15 cellular contexts compared by ENCODE assay signal in genomic region chr4:151641167-151641566, GRCh38.
DNase-seq lines count a peak whose midpoint lies in the region; ATAC-seq and TF ChIP-seq lines count a peak whose summit lies in the region.
"Had no signal": no experiment of that assay in that cellular context is flagged by ENCODE, and none has a peak within 500 bp of the region (broad histone marks: within the 10 kb centered on the region; RNA-seq: fewer than 3 reads in every experiment).

No MANE protein-coding gene starts in this region.

- DNase-seq in MCF 10A (ENCODE audit: unreplicated experiment) (peak; percentile 93), breast epithelium (ENCODE audit: low spot score in 2 of 2) (no peak), RWPE1 (ENCODE audit: low spot score) (peak; percentile 20), fibroblast of mammary gland (ENCODE audit: low read depth) (peak; percentile 74), NCI-H1930 (lab: John Stamatoyannopoulos, UW) (no peak), NCI-H446 treated with DMSO at 0.1 percent for 48 hours (lab: John Stamatoyannopoulos, UW) (no peak), NCI-H128 (lab: John Stamatoyannopoulos, UW; ENCODE audit: unreplicated experiment) (no peak)
- DNase-seq: activated CD8-positive, alpha-beta memory T cell treated with anti-CD3 and anti-CD28 coated beads, Interleukin-2, amount 10 ng/mL, durations not matched to agents 7 days and 5 days; activated naive CD8-positive, alpha-beta T cell treated with anti-CD3 and anti-CD28 coated beads, Interleukin-2, amount 50 U/mL, for 24 hours; effector memory CD8-positive, alpha-beta T cell; NCI-H1092; stimulated activated CD4-positive, alpha-beta T cell treated with anti-CD3 and anti-CD28 coated beads, Interleukin-15, amount 100 ng/mL, for 24 hours had no signal

- peaks cover 20% of the 10 kb centered on the region for H3K4me1 Mint-ChIP-seq in MCF 10A (ENCODE audit: insufficient read depth, unreplicated experiment)
- H3K4me1 Mint-ChIP-seq: activated CD8-positive, alpha-beta memory T cell treated with anti-CD3 and anti-CD28 coated beads, Interleukin-2, amount 10 ng/mL, durations not matched to agents 7 days and 5 days; activated naive CD8-positive, alpha-beta T cell treated with anti-CD3 and anti-CD28 coated beads, Interleukin-2, amount 50 U/mL, for 24 hours had no signal

- POLR2A ChIA-PET in MCF 10A (lab: Yijun Ruan, JAX) (interaction anchor here (0.6 to 1.6 kb wide), 4 partner anchors 10 to 133 kb away, joined by 3 to 5 read pairs (median 3); no protein-coding TSS in a partner anchor), RWPE1 (lab: Yijun Ruan, JAX; ENCODE audit: low non-redundant PET) (no interaction called here)

- ATAC-seq in GM21737 (IDR thresholded peaks at IDR 0.05; ENCODE audit: unreplicated experiment), result no peak
- ATAC-seq: activated CD8-positive, alpha-beta memory T cell treated with anti-CD3 and anti-CD28 coated beads, Interleukin-2, amount 10 ng/mL, durations not matched to agents 7 days and 5 days; activated naive CD8-positive, alpha-beta T cell treated with anti-CD3 and anti-CD28 coated beads, Interleukin-2, amount 50 U/mL, for 24 hours; effector memory CD8-positive, alpha-beta T cell had no signal

- no peak overlapping the region for H3K4me3 Mint-ChIP-seq in MCF 10A (ENCODE audit: unreplicated experiment)
- H3K4me3 Mint-ChIP-seq: activated CD8-positive, alpha-beta memory T cell treated with anti-CD3 and anti-CD28 coated beads, Interleukin-2, amount 10 ng/mL, durations not matched to agents 7 days and 5 days; activated naive CD8-positive, alpha-beta T cell treated with anti-CD3 and anti-CD28 coated beads, Interleukin-2, amount 50 U/mL, for 24 hours; effector memory CD8-positive, alpha-beta T cell; natural killer cell treated with Interleukin-12 subunit alpha and Interleukin-12 subunit beta and Interleukin-15 and Interleukin-18, amount 100 ng/mL, for 72 hours; T-helper 2 cell treated with Interferon-gamma antibody and Interleukin-4, amounts not matched to agents 5 μg/mL and 100 μg/mL, for 36 hours had no signal

- BruUV-seq in MCF 10A (replicated peaks; lab: Mats Ljungman, UMichigan), result no TSS peak

- H3K4me1 ChIP-seq in breast epithelium, result no peaks in the 10 kb centered on the region

- H3K36me3 Mint-ChIP-seq in MCF 10A (ENCODE audit: insufficient read depth, unreplicated experiment), result peaks cover 10% of the 10 kb centered on the region
- H3K36me3 Mint-ChIP-seq: activated CD8-positive, alpha-beta memory T cell treated with anti-CD3 and anti-CD28 coated beads, Interleukin-2, amount 10 ng/mL, durations not matched to agents 7 days and 5 days; natural killer cell treated with Interleukin-12 subunit alpha and Interleukin-12 subunit beta and Interleukin-15 and Interleukin-18, amount 100 ng/mL, for 72 hours had no signal

- no peaks in the 10 kb centered on the region for H3K36me3 ChIP-seq in breast epithelium

- H3K4me3 ChIP-seq in breast epithelium, result no peak overlapping the region
- H3K4me3 ChIP-seq in fibroblast of mammary gland (ENCODE audit: control insufficient read depth, low read depth, low read length), result no peak overlapping the region

- H3K27ac Mint-ChIP-seq in MCF 10A (ENCODE audit: low read depth, unreplicated experiment), result peak overlapping the region; percentile 88
- H3K27ac Mint-ChIP-seq: activated CD8-positive, alpha-beta memory T cell treated with anti-CD3 and anti-CD28 coated beads, Interleukin-2, amount 10 ng/mL, durations not matched to agents 7 days and 5 days; activated naive CD8-positive, alpha-beta T cell treated with anti-CD3 and anti-CD28 coated beads, Interleukin-2, amount 50 U/mL, for 24 hours; effector memory CD8-positive, alpha-beta T cell; natural killer cell treated with Interleukin-12 subunit alpha and Interleukin-12 subunit beta and Interleukin-15 and Interleukin-18, amount 100 ng/mL, for 72 hours; T-helper 2 cell treated with Interferon-gamma antibody and Interleukin-4, amounts not matched to agents 5 μg/mL and 100 μg/mL, for 36 hours had no signal

- H3K9me3 ChIP-seq in breast epithelium, result no peaks in the 10 kb centered on the region

- TF ChIP-seq CTCF in MCF 10A (IDR thresholded peaks at IDR 0.05; ENCODE audit: unreplicated experiment) (no peak), breast epithelium (IDR thresholded peaks at IDR 0.05) (no peak), RWPE1 (conservative IDR thresholded peaks at IDR 0.05; ENCODE audit: low read depth) (no peak), fibroblast of mammary gland (conservative IDR thresholded peaks at IDR 0.05; ENCODE audit: control insufficient read depth, insufficient read depth, low read depth, low read length) (no peak)

- TF ChIP-seq POLR2A in breast epithelium (IDR thresholded peaks at IDR 0.05), result no peak

- H3K27ac ChIP-seq in breast epithelium, result no peak overlapping the region
- H3K27ac ChIP-seq in RWPE1, result no peak overlapping the region

- CTCF ChIA-PET in MCF 10A (lab: Yijun Ruan, JAX) (interaction anchor here (0.7 to 1.9 kb wide), 2 partner anchors 14 to 1711 kb away, joined by 3 to 4 read pairs; no protein-coding TSS in a partner anchor), RWPE1 (lab: Yijun Ruan, JAX) (interaction anchor here (1.2 kb wide), 1 partner anchor 524 kb away, joined by 4 read pairs; no protein-coding TSS in a partner anchor)

- no peaks in the 10 kb centered on the region for H3K27me3 Mint-ChIP-seq in MCF 10A (ENCODE audit: insufficient read depth, unreplicated experiment)
- H3K27me3 Mint-ChIP-seq: activated naive CD8-positive, alpha-beta T cell treated with anti-CD3 and anti-CD28 coated beads, Interleukin-2, amount 50 U/mL, for 24 hours had no signal

- intact Hi-C loops in MCF 10A (cut with micrococcal nuclease) (loop anchor here (1.0 kb wide), 1 partner anchor 110 kb away; no protein-coding TSS in a partner anchor), breast epithelium (cut with DNase I; ENCODE audit: low total_unique reads) (no loop called here)

- no peaks in the 10 kb centered on the region for H3K9me3 Mint-ChIP-seq in MCF 10A (ENCODE audit: unreplicated experiment)
- H3K9me3 Mint-ChIP-seq: activated naive CD8-positive, alpha-beta T cell treated with anti-CD3 and anti-CD28 coated beads, Interleukin-2, amount 50 U/mL, for 24 hours; effector memory CD8-positive, alpha-beta T cell; natural killer cell treated with Interleukin-12 subunit alpha and Interleukin-12 subunit beta and Interleukin-15 and Interleukin-18, amount 100 ng/mL, for 72 hours; T-helper 2 cell treated with Interferon-gamma antibody and Interleukin-4, amounts not matched to agents 5 μg/mL and 100 μg/mL, for 36 hours had no signal

- no peaks in the 10 kb centered on the region for H3K27me3 ChIP-seq in breast epithelium

Comparison
In these comparisons a context has a peak if more than half of its experiments do, and no peak if none do; other contexts are left out.
1. DNase-seq: peak in MCF 10A (single experiment), RWPE1 (single experiment) and fibroblast of mammary gland (single experiment); none in breast epithelium (0 of 2), NCI-H1930 (0 of 2), NCI-H446 treated with DMSO at 0.1 percent for 48 hours (single experiment) and NCI-H128 (single experiment).